8 cellular contexts compared by ENCODE assay signal in genomic region chr17:19386276-19386863, GRCh38. TPM values are rescaled to one million over a fixed set of nuclear protein-coding genes. Genes with fewer than 3 reads are reported as not detected.
DNase-seq lines count a peak whose midpoint lies in the region; ATAC-seq lines count a peak whose summit lies in the region.

No MANE protein-coding gene starts in this region.

- 42 to 49% methylated on average over 15 to 17 of the region's 17 CpGs for WGBS in esophagus, 2 donors
- WGBS in neuronal stem cell (ENCODE audit: extremely low coverage in 2 of 2, insufficient read length in 2 of 2, insufficient replicate concordance in 1 of 2), 2 donors: no CpG with 5 or more reads among the region's 17 CpGs

- H3K9me3 ChIP-seq in BLaER1 (no peaks in the 10 kb centered on the region), esophagus (ENCODE audit: control insufficient read depth in 2 of 2, insufficient read depth in 1 of 2, low read depth in 1 of 2, low read length in 1 of 2) (no peaks in the 10 kb centered on the region), neuronal stem cell (replicated peaks in 1 of 2; ENCODE audit: control insufficient read depth in 2 of 2, insufficient read depth in 1 of 2, low read depth in 1 of 2, low read length in 2 of 2) (no peaks in the 10 kb centered on the region)

- peak overlapping the region; percentile 32; the same call in 1 of the 2 replicates for H3K4me2 ChIP-seq in BLaER1
- H3K4me2 ChIP-seq in neuronal stem cell (ENCODE audit: insufficient read depth, low read length, poor library complexity, severe bottlenecking): no peak overlapping the region

- H3K4me3 ChIP-seq in BLaER1 (no peak overlapping the region), esophagus (ENCODE audit: low read depth in 1 of 2, low read length in 2 of 2) (no peak overlapping the region), neuronal stem cell (ENCODE audit: low read length in 2 of 2) (no peak overlapping the region)

- H2BK12ac ChIP-seq in neuronal stem cell (ENCODE audit: low read length): no peak overlapping the region

- no peaks in the 10 kb centered on the region for H3K9me3 Mint-ChIP-seq in stimulated activated memory B cell treated with anti-CD40 and anti-IgM and Interleukin-4, amounts not matched to agents 10 μg/mL and 1 μg/mL and 100 μg/mL, for 72 hours

- peak overlapping the region; percentile 1 for H3K18ac ChIP-seq in neuronal stem cell (ENCODE audit: low read length)

- peaks cover 3% of the 10 kb centered on the region for H3K79me1 ChIP-seq in neuronal stem cell (ENCODE audit: low read depth, low read length)

- H3K27me3 ChIP-seq in BLaER1 (no peaks in the 10 kb centered on the region), esophagus (ENCODE audit: control insufficient read depth in 1 of 2, insufficient read depth in 2 of 2, low read length in 2 of 2) (no peaks in the 10 kb centered on the region), neuronal stem cell (ENCODE audit: control insufficient read depth in 3 of 3, insufficient read depth in 3 of 3, low read depth in 1 of 3, low read length in 3 of 3) (peaks cover 0 to 17% (median 0%) of the 10 kb centered on the region in 3 experiments)

- peaks cover 17% of the 10 kb centered on the region for H3K27me3 Mint-ChIP-seq in stimulated activated memory B cell treated with anti-CD40 and anti-IgM and Interleukin-4, amounts not matched to agents 10 μg/mL and 1 μg/mL and 100 μg/mL, for 72 hours

- peak; percentile 92 for DNase-seq in NOMO-1 treated with DMSO at 0.1 percent for 48 hours (lab: John Stamatoyannopoulos, UW; ENCODE audit: unreplicated experiment)
- DNase-seq in neuronal stem cell (ENCODE audit: low spot score): no peak

- H3K36me3 ChIP-seq in BLaER1 (peaks cover 32% of the 10 kb centered on the region), esophagus (ENCODE audit: control insufficient read depth in 2 of 2, insufficient read depth in 2 of 2, low read length in 1 of 2) (peaks cover 4 to 22% of the 10 kb centered on the region in 2 donors), neuronal stem cell (replicated peaks in 1 of 2; ENCODE audit: control insufficient read depth in 2 of 2, insufficient read depth in 2 of 2, low read length in 2 of 2) (peaks cover 32 to 44% of the 10 kb centered on the region in 2 donors)

- no peak overlapping the region for H3K27ac ChIP-seq in BLaER1
- H3K27ac ChIP-seq in esophagus (ENCODE audit: low read depth in 2 of 2, low read length in 1 of 2): peak overlapping the region; percentile 89 to 98
- no peak overlapping the region for H3K27ac ChIP-seq in neuronal stem cell (replicated peaks; ENCODE audit: low read length)

- no peak overlapping the region for H3K4ac ChIP-seq in neuronal stem cell (ENCODE audit: low read length)

- peak overlapping the region; percentile 13 for H2BK15ac ChIP-seq in neuronal stem cell (ENCODE audit: low read length)

- ATAC-seq in GM21737 (IDR thresholded peaks at IDR 0.05; ENCODE audit: unreplicated experiment) (no peak), HG02970 (IDR thresholded peaks at IDR 0.05; ENCODE audit: low FRiP score, unreplicated experiment) (no peak), HG03457 (IDR thresholded peaks at IDR 0.05; ENCODE audit: unreplicated experiment) (no peak)
- no peak for ATAC-seq in stimulated activated memory B cell treated with anti-CD40 and anti-IgM and Interleukin-4, amounts not matched to agents 10 μg/mL and 1 μg/mL and 100 μg/mL, for 72 hours

- H4K20me1 ChIP-seq in BLaER1: peaks cover 17% of the 10 kb centered on the region; the same call in 1 of the 2 replicates

- no peak overlapping the region for H4K8ac ChIP-seq in neuronal stem cell (ENCODE audit: low read depth, low read length)

- peak overlapping the region; percentile 94 for H2AFZ ChIP-seq in neuronal stem cell (ENCODE audit: low read length)

- H3K27ac Mint-ChIP-seq in stimulated activated memory B cell treated with anti-CD40 and anti-IgM and Interleukin-4, amounts not matched to agents 10 μg/mL and 1 μg/mL and 100 μg/mL, for 72 hours: no peak overlapping the region

- H2AK5ac ChIP-seq in neuronal stem cell (ENCODE audit: low read depth, low read length): peak overlapping the region; percentile 41

- peaks cover 6% of the 10 kb centered on the region for H3K4me1 Mint-ChIP-seq in stimulated activated memory B cell treated with anti-CD40 and anti-IgM and Interleukin-4, amounts not matched to agents 10 μg/mL and 1 μg/mL and 100 μg/mL, for 72 hours

- H2BK5ac ChIP-seq in neuronal stem cell (ENCODE audit: low read length): no peak overlapping the region

- H3K9ac ChIP-seq in BLaER1: no peak overlapping the region
- peak overlapping the region; percentile 73 for H3K9ac ChIP-seq in neuronal stem cell (ENCODE audit: low read depth, low read length, poor library complexity)

- H2BK120ac ChIP-seq in neuronal stem cell (ENCODE audit: low read depth, low read length): no peak overlapping the region

- H4K91ac ChIP-seq in neuronal stem cell (ENCODE audit: low read depth, low read length, poor library complexity): no peak overlapping the region

- no peak overlapping the region for H3K4me3 Mint-ChIP-seq in stimulated activated memory B cell treated with anti-CD40 and anti-IgM and Interleukin-4, amounts not matched to agents 10 μg/mL and 1 μg/mL and 100 μg/mL, for 72 hours

- H3K36me3 Mint-ChIP-seq in stimulated activated memory B cell treated with anti-CD40 and anti-IgM and Interleukin-4, amounts not matched to agents 10 μg/mL and 1 μg/mL and 100 μg/mL, for 72 hours: peaks cover 31% of the 10 kb centered on the region

- H3K4me1 ChIP-seq in BLaER1 (peaks cover 38% of the 10 kb centered on the region), esophagus (ENCODE audit: control insufficient read depth in 2 of 2, insufficient read depth in 2 of 2, low read length in 1 of 2) (peaks cover 26 to 49% of the 10 kb centered on the region in 2 donors), neuronal stem cell (ENCODE audit: control insufficient read depth in 2 of 2, insufficient read depth in 1 of 2, low read depth in 1 of 2, low read length in 2 of 2) (peaks cover 11 to 19% of the 10 kb centered on the region in 2 donors)

- no peak overlapping the region for H3K23ac ChIP-seq in neuronal stem cell (ENCODE audit: low read depth, low read length, poor library complexity)

- H3K14ac ChIP-seq in neuronal stem cell (ENCODE audit: low read length): no peak overlapping the region

RNA-seq across cellular contexts. Expression of gene MFAP4, which starts 0.6 kb away (rescaled TPM):
- polyA plus RNA-seq in esophagus: 10 to 100 TPM in 1 of 2 donors, 1 to 10 TPM in 1; 8.3 to 33.7 TPM
- polyA plus RNA-seq in neuronal stem cell (2013, experiment 1 of 2): 0.18 TPM
- polyA plus RNA-seq in neuronal stem cell (2013, experiment 2 of 2): 0.07 TPM

RNA-seq across cellular contexts. Expression of gene MAPK7, which starts 8.1 kb away (rescaled TPM):
- 10 to 100 TPM; 27.7 to 28.3 TPM for polyA plus RNA-seq in esophagus
- polyA plus RNA-seq in neuronal stem cell (2013, experiment 1 of 2): 21.1 TPM
- 21.3 TPM for polyA plus RNA-seq in neuronal stem cell (2013, experiment 2 of 2)

RNA-seq across cellular contexts. Expression of gene B9D1, which starts 23.8 kb away (rescaled TPM):
- 10 to 100 TPM in 1 of 2 donors, 1 to 10 TPM in 1; 8.2 to 11.5 TPM for polyA plus RNA-seq in esophagus
- 22.2 TPM for polyA plus RNA-seq in neuronal stem cell (2013, experiment 1 of 2)
- 23.4 TPM for polyA plus RNA-seq in neuronal stem cell (2013, experiment 2 of 2)

RNA-seq across cellular contexts. Expression of gene RNF112, which starts 24.7 kb away (rescaled TPM):
- polyA plus RNA-seq in esophagus: 1 to 10 TPM; 1.1 to 3.7 TPM
- polyA plus RNA-seq in neuronal stem cell (2013, experiment 1 of 2): 1.4 TPM
- polyA plus RNA-seq in neuronal stem cell (2013, experiment 2 of 2): 1.1 TPM

Comparison
In these comparisons a context has a peak if more than half of its experiments do, and no peak if none do; other contexts are left out.
1. H3K27ac ChIP-seq: peak in esophagus (2 of 2); none in BLaER1 (single experiment) and neuronal stem cell (single experiment).